ENCODE assay signal across 8 cellular contexts in genomic region chr17:50372708-50373556, GRCh38. TPM values are rescaled to one million over a fixed set of nuclear protein-coding genes. Genes with fewer than 3 reads are reported as not detected.
A peak's percentile ranks its signal among the peaks of the same experiment; 100 is the strongest.
DNase-seq lines count a peak whose midpoint lies in the region; ATAC-seq, FAIRE-seq and TF ChIP-seq lines count a peak whose summit lies in the region.

Gene EME1, plus strand, starts transcription at chr17:50373229. Its CDS starts 1,980 bp downstream, at chr17:50375209.
Gene MRPL27, minus strand, starts transcription at chr17:50373184. Its CDS starts 14 bp downstream, at chr17:50373170.

- CTCF ChIA-PET in A673 (lab: Charles Lee) = no interaction called here

- H3K36me3 ChIP-seq in A673 (ENCODE audit: insufficient read depth, low read length, poor library complexity, severe bottlenecking) (peaks cover 41% of the 10 kb centered on the region), bronchial epithelial cell (ENCODE audit: control insufficient read depth, insufficient read depth, low read length) (peaks cover 19% of the 10 kb centered on the region)

- H3K27ac ChIP-seq in A673 (ENCODE audit: low read depth, low read length, poor library complexity, severe bottlenecking) = peak within 1 kb of the TSS; percentile 96

- H3K9me3 ChIP-seq in A673 (ENCODE audit: low read depth, low read length, poor library complexity, severe bottlenecking) = no peaks in the 10 kb centered on the region

- TSS peak; percentile 70 for BruUV-seq in A673 (replicated peaks; lab: Mats Ljungman, UMichigan)

- FAIRE-seq in bronchial epithelial cell (lab: Jason Lieb, UNC) = no peak

- DNase-seq in A673 (ENCODE audit: low spot score) (peak; percentile 94), NCI-H2196 treated with DMSO at 0.1 percent for 48 hours (lab: John Stamatoyannopoulos, UW; ENCODE audit: unreplicated experiment) (peak; percentile 81), bronchial epithelial cell (ENCODE audit: low read depth) (peak; percentile 78), inferior parietal cortex (ENCODE audit: extremely low spot score) (peak; percentile 98)
- DNase-seq in stimulated activated CD4-positive, alpha-beta T cell treated with anti-CD3 and anti-CD28 coated beads, Interleukin-12 subunit alpha, Interleukin-12 subunit beta, amount 100 ng/mL, for 24 hours (ENCODE audit: low read depth in 2 of 2) = peak; percentile 70 to 78

- POLR2A ChIA-PET in A673 (lab: Charles Lee; ENCODE audit: low non-redundant PET) = no interaction called here

- H3K4me1 ChIP-seq in A673 (ENCODE audit: insufficient read depth, low read length, poor library complexity, severe bottlenecking) = peaks cover 5% of the 10 kb centered on the region

- intact Hi-C loops in A673 (cut with micrococcal nuclease; ENCODE audit: unreplicated experiment) = loop anchor here (10.0 kb wide), 1 partner anchor 102 kb away; the partner anchor contains the start of gene RSAD1

- peak; percentile 91 for ATAC-seq in GM18868 (IDR thresholded peaks at IDR 0.05; ENCODE audit: unreplicated experiment)
- ATAC-seq in HG03103 (IDR thresholded peaks at IDR 0.05; ENCODE audit: low read depth, unreplicated experiment) = peak; percentile 86

- H3K4me3 ChIP-seq in A673 (ENCODE audit: low read depth, low read length, poor library complexity, severe bottlenecking) (peak within 1 kb of the TSS; percentile 77), WI38 (ENCODE audit: low read depth, low read length) (peak within 1 kb of the TSS; percentile 97), bronchial epithelial cell (ENCODE audit: low read depth, low read length) (peak within 1 kb of the TSS; percentile 78)

- H3K27me3 ChIP-seq in A673 (replicated peaks; ENCODE audit: insufficient read depth, low read depth, low read length, poor library complexity) (no peaks in the 10 kb centered on the region), bronchial epithelial cell (ENCODE audit: control insufficient read depth, insufficient read depth, low read length) (no peaks in the 10 kb centered on the region)

- TF ChIP-seq CTCF in A673 (conservative IDR thresholded peaks at IDR 0.05; ENCODE audit: low read depth, low read length) (no peak), WI38 (IDR thresholded peaks at IDR 0.05; ENCODE audit: low read depth, low read length) (no peak), bronchial epithelial cell (IDR thresholded peaks at IDR 0.05; ENCODE audit: insufficient read depth, low read length, severe bottlenecking) (no peak)

RNA-seq across cellular contexts. Expression of gene EME1, which starts in this region (rescaled TPM):
- 31.9 and 44.0 TPM in 2 replicates for total RNA-seq in A673 (2021)
- total RNA-seq in bronchial epithelial cell = 0.13 and 0.53 TPM in 2 replicates

RNA-seq across cellular contexts. Expression of gene MRPL27, which starts in this region (rescaled TPM):
- total RNA-seq in A673 (2021) (85.6 and 89.4 TPM in 2 replicates), bronchial epithelial cell (92.6 and 117 TPM in 2 replicates)

Comparison
In these comparisons a context has a peak if more than half of its experiments do, and no peak if none do; other contexts are left out.
1. Peak in every context shown above with its lines: DNase-seq, ATAC-seq, H3K4me3 ChIP-seq and H3K27ac ChIP-seq.
2. RNA of gene EME1 (total RNA-seq): 31.9 to 44.0 TPM in A673; 0.13 to 0.53 TPM in bronchial epithelial cell; every median in the first group is over 10 times any median in the second.